8 cellular contexts compared by ENCODE assay signal in genomic region chr11:62709262-62710000, GRCh38. TPM values are rescaled to one million over a fixed set of nuclear protein-coding genes. Genes with fewer than 3 reads are reported as not detected.
DNase-seq lines count a peak whose midpoint lies in the region; ATAC-seq and TF ChIP-seq lines count a peak whose summit lies in the region.

No MANE protein-coding gene starts in this region.

- H3K27ac Mint-ChIP-seq in Calu3 (ENCODE audit: unreplicated experiment) (peak overlapping the region; percentile 82), nephron progenitor cell (peak overlapping the region; percentile 96)

- TF ChIP-seq CTCF in Calu3 (IDR thresholded peaks at IDR 0.05; ENCODE audit: unreplicated experiment) (no peak), nephron progenitor cell (IDR thresholded peaks at IDR 0.05) (no peak)

- CTCF ChIA-PET in Calu3 (lab: Charles Lee): interaction anchor here (1.1 kb wide), 1 partner anchor 44 kb away, joined by 3 read pairs; the partner anchor contains the start of gene ZBTB3

- no peak for TF ChIP-seq EP300 in Ishikawa (IDR thresholded peaks at IDR 0.05; ENCODE audit: borderline replicate concordance)

- H3K4me1 Mint-ChIP-seq in Calu3 (ENCODE audit: low read depth, unreplicated experiment) (peaks cover 47% of the 10 kb centered on the region), nephron progenitor cell (peaks cover 65% of the 10 kb centered on the region)

- peak; percentile 65 for ATAC-seq in GM21447 (IDR thresholded peaks at IDR 0.05; ENCODE audit: unreplicated experiment)
- peak; percentile 86 for ATAC-seq in stimulated activated naive CD8-positive, alpha-beta T cell treated with anti-CD3 and anti-CD28 coated beads, Interleukin-15, Interleukin-2, amounts not matched to agents 100 U/mL and 50 U/mL, for 24 hours

- BruUV-seq in Calu3 (replicated peaks; lab: Mats Ljungman, UMichigan): no TSS peak

- no peak for TF ChIP-seq RAD21 in Ishikawa (IDR thresholded peaks at IDR 0.05; ENCODE audit: low read depth)

- H3K27me3 Mint-ChIP-seq in Calu3 (ENCODE audit: unreplicated experiment) (no peaks in the 10 kb centered on the region), nephron progenitor cell (ENCODE audit: low read depth, poor library complexity) (no peaks in the 10 kb centered on the region)

- H3K36me3 Mint-ChIP-seq in Calu3 (ENCODE audit: insufficient read depth, unreplicated experiment) (peaks cover 93% of the 10 kb centered on the region), nephron progenitor cell (ENCODE audit: low read depth) (peaks cover 40% of the 10 kb centered on the region)

- H3K4me3 Mint-ChIP-seq in Calu3 (ENCODE audit: low read depth, unreplicated experiment) (peak overlapping the region; percentile 64), nephron progenitor cell (peak overlapping the region; percentile 89)

- DNase-seq in Calu3: peak; percentile 72
- DNase-seq in RPMI7951 (ENCODE audit: low read depth): peak; percentile 96
- DNase-seq in activated effector memory CD4-positive, alpha-beta T cell treated with anti-CD3 and anti-CD28 coated beads, Interleukin-2, amount 50 U/mL, for 16 hours: peak; percentile 98
- DNase-seq in fibroblast of the conjunctiva (ENCODE audit: low read depth): peak; percentile 98
- DNase-seq in nephron progenitor cell: peak; percentile 91
- peak; percentile 94 for DNase-seq in stimulated activated naive CD8-positive, alpha-beta T cell treated with anti-CD3 and anti-CD28 coated beads, Interleukin-15, Interleukin-2, amounts not matched to agents 100 U/mL and 50 U/mL, for 24 hours

- H3K9me3 Mint-ChIP-seq in Calu3 (ENCODE audit: low read depth, unreplicated experiment): no peaks in the 10 kb centered on the region
- no peaks in the 10 kb centered on the region for H3K9me3 Mint-ChIP-seq in nephron progenitor cell

- intact Hi-C loops in Calu3 (cut with micrococcal nuclease; ENCODE audit: unreplicated experiment): no loop called here

TF ChIP-seq in Ishikawa, 13 proteins besides CTCF, POLR2A, EP300 and RAD21:
- TF ChIP-seq YY1 (IDR thresholded peaks at IDR 0.05; ENCODE audit: low read depth) (peak; percentile 77), EGR1 (IDR thresholded peaks at IDR 0.05) (no peak), CEBPB (IDR thresholded peaks at IDR 0.05) (no peak)
TF ChIP-seq in Ishikawa: peak in this region for 1.

RNA-seq across cellular contexts. Expression of gene GNG3, which starts 2.0 kb away (rescaled TPM):
- not detected in 2 replicates for total RNA-seq in Calu3 (2022)
- total RNA-seq in RPMI7951 (2014; rRNA removed; shearing (Covaris generic)): not detected in 2 replicates

RNA-seq across cellular contexts. Expression of gene BSCL2, which starts 2.2 kb away (rescaled TPM):
- total RNA-seq in Calu3 (2022): 71.5 and 88.0 TPM in 2 replicates
- total RNA-seq in RPMI7951 (2014; rRNA removed; shearing (Covaris generic)): 65.0 and 71.0 TPM in 2 replicates

RNA-seq across cellular contexts. Expression of gene HNRNPUL2, which starts 17.8 kb away (rescaled TPM):
- 52.6 and 52.7 TPM in 2 replicates for total RNA-seq in Calu3 (2022)
- 10.2 and 11.8 TPM in 2 replicates for total RNA-seq in RPMI7951 (2014; rRNA removed; shearing (Covaris generic))

RNA-seq across cellular contexts. Expression of gene TTC9C, which starts 18.9 kb away (rescaled TPM):
- total RNA-seq in Calu3 (2022): 35.5 and 36.7 TPM in 2 replicates
- total RNA-seq in RPMI7951 (2014; rRNA removed; shearing (Covaris generic)): 56.6 and 68.4 TPM in 2 replicates

RNA-seq across cellular contexts. Expression of gene LRRN4CL, which starts 20.1 kb away (rescaled TPM):
- total RNA-seq in Calu3 (2022): 0.71 and 1.5 TPM in 2 replicates
- 6.0 and 6.2 TPM in 2 replicates for total RNA-seq in RPMI7951 (2014; rRNA removed; shearing (Covaris generic))

Comparison
In these comparisons a context has a peak if more than half of its experiments do, and no peak if none do; other contexts are left out.
1. Peak in every context shown above with its lines: DNase-seq and ATAC-seq.